ENCODE assay signal across 8 cellular contexts in the genomic region with DNA sequence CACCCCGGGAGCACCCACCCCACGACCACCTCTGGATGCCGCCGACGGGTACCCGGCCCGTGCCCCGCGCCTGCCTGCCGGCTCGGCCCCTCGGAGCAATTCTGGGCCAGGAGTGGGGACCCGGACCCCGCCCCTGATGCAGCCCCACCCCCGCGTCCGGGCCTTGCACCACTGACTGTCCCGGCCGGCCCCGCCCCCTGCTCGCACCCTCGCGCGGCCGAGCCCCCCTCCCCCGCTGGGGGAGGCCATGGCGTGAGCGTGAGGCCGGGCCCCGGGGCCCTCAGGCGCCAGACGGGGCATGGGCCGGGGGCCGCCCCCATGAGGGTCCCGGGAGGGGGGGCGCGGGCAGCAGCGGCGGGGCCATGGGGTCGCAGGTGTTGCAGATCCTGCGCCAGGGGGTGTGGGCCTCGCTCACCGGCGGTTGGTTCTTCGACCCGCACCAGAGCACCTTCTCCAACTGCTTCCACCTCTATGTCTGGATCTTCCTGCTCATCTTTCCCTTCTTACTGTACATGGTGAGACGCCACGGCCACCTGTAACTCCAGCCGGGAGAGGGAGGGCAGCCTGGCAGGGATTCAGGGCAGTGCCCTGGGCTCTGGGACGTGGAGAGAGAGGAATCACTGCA. TPM values are rescaled to one million over a fixed set of nuclear protein-coding genes. Genes with fewer than 3 reads are reported as not detected.
DNase-seq lines count a peak whose midpoint lies in the region; ATAC-seq, FAIRE-seq and TF ChIP-seq lines count a peak whose summit lies in the region.

No MANE protein-coding gene starts in this region.

- H3K9ac ChIP-seq in HUES64 (ENCODE audit: low read depth, low read length) (peak overlapping the region; percentile 62), skeletal muscle satellite cell (ENCODE audit: low read depth, low read length) (peak overlapping the region; percentile 90)

- no peak for FAIRE-seq in GM19239 (lab: Jason Lieb, UNC)

- no peaks in the 10 kb centered on the region for H3K27me3 ChIP-seq in BJ (ENCODE audit: control insufficient read depth, insufficient read depth, low read length)
- H3K27me3 ChIP-seq in HUES64 (ENCODE audit: insufficient read depth, low read length): no peaks in the 10 kb centered on the region
- no peaks in the 10 kb centered on the region for H3K27me3 ChIP-seq in left ventricle myocardium inferior (ENCODE audit: low read depth)
- no peaks in the 10 kb centered on the region for H3K27me3 ChIP-seq in skeletal muscle satellite cell (ENCODE audit: control insufficient read depth, insufficient read depth, low read length)

- WGBS in HUES64: 3% methylated on average over 50 of the region's 50 CpGs

- POLR2A ChIA-PET in BJ (lab: Charles Lee): interaction anchor here (0.9 to 1.0 kb wide), 3 partner anchors 44 to 194 kb away, joined by 3 to 7 read pairs (median 3); partner anchors contain the start of genes FAM89B, MALAT1 and NEAT1

- H3K4me1 ChIP-seq in HUES64 (ENCODE audit: insufficient read depth, low read length): 0 out of 2 replicates have a peak, but pooled peaks cover 4% of the 10 kb centered on the region
- H3K4me1 ChIP-seq in left ventricle myocardium inferior: peaks cover 60% of the 10 kb centered on the region
- peaks cover 35% of the 10 kb centered on the region for H3K4me1 ChIP-seq in skeletal muscle satellite cell (ENCODE audit: control insufficient read depth, insufficient read depth, low read length)

- intact Hi-C loops in left ventricle myocardium inferior (cut with micrococcal nuclease): no loop called here
- intact Hi-C loops in posterior vena cava (cut with DNase I): loop anchor here in 1 of 2 donors (2.0 kb wide), 1 partner anchor 37 kb away; no protein-coding TSS in a partner anchor

- no peak for DNase-seq in BJ (ENCODE audit: low read depth)
- DNase-seq in GM19239 (ENCODE audit: insufficient read length, low spot score): peak; percentile 71
- peak; percentile 38 for DNase-seq in activated naive CD4-positive, alpha-beta T cell treated with anti-CD3 and anti-CD28 coated beads, Interleukin-2, amount 50 U/mL, for 16 hours
- peak; percentile 58 for DNase-seq in left ventricle myocardium inferior
- DNase-seq in posterior vena cava (ENCODE audit: low spot score): no peak

- no peak for ATAC-seq in HG02884 (IDR thresholded peaks at IDR 0.05; ENCODE audit: unreplicated experiment)

- peaks cover 38% of the 10 kb centered on the region for H3K36me3 ChIP-seq in BJ (ENCODE audit: control insufficient read depth, insufficient read depth, low read length)
- H3K36me3 ChIP-seq in HUES64 (ENCODE audit: insufficient read depth, low read length): peaks cover 41% of the 10 kb centered on the region
- peaks cover 56% of the 10 kb centered on the region for H3K36me3 ChIP-seq in left ventricle myocardium inferior
- peaks cover 39% of the 10 kb centered on the region for H3K36me3 ChIP-seq in skeletal muscle satellite cell (ENCODE audit: insufficient read depth, low read length)

- peak overlapping the region; percentile 89 for H3K4me2 ChIP-seq in skeletal muscle satellite cell (ENCODE audit: low read length)

- peak overlapping the region; percentile 90; the same call in 1 of the 2 replicates for H3K27ac ChIP-seq in HUES64 (ENCODE audit: low read depth, low read length)
- H3K27ac ChIP-seq in left ventricle myocardium inferior (replicated peaks): peak overlapping the region; percentile 94

- no peaks in the 10 kb centered on the region for H3K9me3 ChIP-seq in HUES64 (ENCODE audit: insufficient read depth, low read depth, low read length)
- no peaks in the 10 kb centered on the region for H3K9me3 ChIP-seq in left ventricle myocardium inferior (replicated peaks)
- H3K9me3 ChIP-seq in skeletal muscle satellite cell (replicated peaks; ENCODE audit: low read length): no peaks in the 10 kb centered on the region

- CTCF ChIA-PET in BJ (lab: Yijun Ruan, JAX): interaction anchor here (0.7 to 1.4 kb wide), 7 partner anchors 9 to 45 kb away, joined by 3 to 7 read pairs (median 3); no protein-coding TSS in a partner anchor

- no peak for TF ChIP-seq CTCF in BJ (IDR thresholded peaks at IDR 0.05; ENCODE audit: insufficient read depth, low read depth, low read length)
- no peak for TF ChIP-seq CTCF in left ventricle myocardium inferior (IDR thresholded peaks at IDR 0.05; ENCODE audit: borderline replicate concordance)

- peak overlapping the region; percentile 76 for H3K4me3 ChIP-seq in BJ (ENCODE audit: low read depth, low read length)
- peak overlapping the region; percentile 76 for H3K4me3 ChIP-seq in HUES64 (ENCODE audit: low read length)
- H3K4me3 ChIP-seq in left ventricle myocardium inferior: peak overlapping the region; percentile 93
- H3K4me3 ChIP-seq in skeletal muscle satellite cell (ENCODE audit: low read length): peak overlapping the region; percentile 79

RNA-seq across cellular contexts. Expression of gene PCNX3, which starts 0.5 kb away (rescaled TPM):
- 9.8 and 19.7 TPM in 2 replicates for polyA plus RNA-seq in BJ (2011; rRNA removed)
- 25.0 and 25.7 TPM in 2 replicates for polyA minus RNA-seq in BJ (2011; rRNA and poly(A)+ RNA removed)
- 21.2 TPM for polyA plus RNA-seq in HUES64 (2013, experiment 1 of 2)
- polyA plus RNA-seq in HUES64 (2013, experiment 2 of 2): 20.7 TPM
- 11.9 TPM for total RNA-seq in left ventricle myocardium inferior
- 29.4 and 33.4 TPM in 2 replicates for total RNA-seq in skeletal muscle satellite cell (2012; rRNA removed)
- 10 to 100 TPM; 21.3 to 22.6 TPM for total RNA-seq in posterior vena cava

RNA-seq across cellular contexts. Expression of gene MAP3K11, which starts 2.0 kb away (rescaled TPM):
- 11.7 and 18.1 TPM in 2 replicates for polyA plus RNA-seq in BJ (2011; rRNA removed)
- polyA minus RNA-seq in BJ (2011; rRNA and poly(A)+ RNA removed): 14.3 and 18.0 TPM in 2 replicates
- polyA plus RNA-seq in HUES64 (2013, experiment 1 of 2): 27.1 TPM
- polyA plus RNA-seq in HUES64 (2013, experiment 2 of 2): 31.1 TPM
- total RNA-seq in left ventricle myocardium inferior: 32.4 TPM
- 22.9 and 25.9 TPM in 2 replicates for total RNA-seq in skeletal muscle satellite cell (2012; rRNA removed)
- 10 to 100 TPM; 39.1 to 46.3 TPM for total RNA-seq in posterior vena cava

RNA-seq across cellular contexts. Expression of gene KCNK7, which starts 20.5 kb away (rescaled TPM):
- polyA plus RNA-seq in BJ (2011; rRNA removed): 0.06 and 0.07 TPM in 2 replicates
- polyA minus RNA-seq in BJ (2011; rRNA and poly(A)+ RNA removed): not detected in 2 replicates
- 0.60 TPM for polyA plus RNA-seq in HUES64 (2013, experiment 1 of 2)
- 0.32 TPM for polyA plus RNA-seq in HUES64 (2013, experiment 2 of 2)
- total RNA-seq in left ventricle myocardium inferior: 0.85 TPM
- 0.25 and 0.44 TPM in 2 replicates for total RNA-seq in skeletal muscle satellite cell (2012; rRNA removed)
- total RNA-seq in posterior vena cava: under 1 TPM; 0.65 to 0.71 TPM

RNA-seq across cellular contexts. Expression of gene SIPA1, which starts 21.8 kb away (rescaled TPM):
- 13.4 and 21.6 TPM in 2 replicates for polyA plus RNA-seq in BJ (2011; rRNA removed)
- polyA minus RNA-seq in BJ (2011; rRNA and poly(A)+ RNA removed): 19.5 and 34.3 TPM in 2 replicates
- polyA plus RNA-seq in HUES64 (2013, experiment 1 of 2): 15.8 TPM
- polyA plus RNA-seq in HUES64 (2013, experiment 2 of 2): 21.8 TPM
- total RNA-seq in left ventricle myocardium inferior (21.0 TPM), posterior vena cava (10 to 100 TPM; 62.9 to 64.2 TPM)
- total RNA-seq in skeletal muscle satellite cell (2012; rRNA removed): 19.2 and 19.3 TPM in 2 replicates

RNA-seq across cellular contexts. Expression of gene EHBP1L1, which starts 40.2 kb away (rescaled TPM):
- polyA plus RNA-seq in BJ (2011; rRNA removed): 17.9 and 30.9 TPM in 2 replicates
- 28.1 and 30.8 TPM in 2 replicates for polyA minus RNA-seq in BJ (2011; rRNA and poly(A)+ RNA removed)
- polyA plus RNA-seq in HUES64 (2013, experiment 1 of 2): 2.9 TPM
- 4.2 TPM for polyA plus RNA-seq in HUES64 (2013, experiment 2 of 2)
- total RNA-seq in left ventricle myocardium inferior (69.5 TPM), posterior vena cava (100 to 1,000 TPM; 190 to 223 TPM)
- total RNA-seq in skeletal muscle satellite cell (2012; rRNA removed): 35.0 and 44.8 TPM in 2 replicates

Comparison
In these comparisons a context has a peak if more than half of its experiments do, and no peak if none do; other contexts are left out.
1. DNase-seq: peak in GM19239 (single experiment), activated naive CD4-positive, alpha-beta T cell treated with anti-CD3 and anti-CD28 coated beads, Interleukin-2, amount 50 U/mL, for 16 hours (single experiment) and left ventricle myocardium inferior (single experiment); none in BJ (single experiment) and posterior vena cava (single experiment).
2. Peak in every context shown above with its lines, with median percentiles within 50 percentile points of each other: H3K4me3 ChIP-seq.